1 cellular context compared by ENCODE assay signal in the genomic region with DNA sequence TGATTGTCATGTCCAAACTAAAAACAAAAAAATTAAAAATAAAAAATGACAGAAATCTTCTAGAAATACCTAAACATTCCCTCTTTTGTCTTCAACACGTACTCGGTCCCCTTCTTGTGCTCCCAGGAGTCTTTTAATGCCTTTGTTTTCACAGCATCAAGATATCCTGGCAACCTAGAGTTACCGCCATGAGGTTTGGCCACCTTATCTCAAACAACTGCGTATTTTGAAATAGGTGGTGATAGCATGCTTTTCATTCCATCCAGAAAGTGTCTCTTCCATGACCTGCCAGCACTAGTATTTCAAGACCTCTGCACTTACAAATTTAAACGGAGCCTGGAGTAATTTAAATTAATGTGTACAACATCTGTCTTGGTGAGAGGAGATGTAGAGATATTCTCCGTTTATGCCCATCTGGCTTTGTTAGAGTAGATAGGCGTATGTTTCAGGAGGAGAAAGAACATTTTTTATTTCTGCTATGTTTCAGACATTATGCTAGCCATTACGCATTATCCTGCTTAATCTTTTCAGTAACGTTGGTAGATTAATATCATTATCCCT.
TF ChIP-seq lines count a peak whose summit lies in the region.

No MANE protein-coding gene starts in this region.

TF ChIP-seq in SK-N-SH, 30 proteins besides CTCF, POLR2A, EP300 and RAD21 (continued from another document):
- peak; percentile 74 for TF ChIP-seq RCOR1 (IDR thresholded peaks at IDR 0.05; ENCODE audit: low read length)
